25 cellular contexts compared by ENCODE assay signal in genomic region chr15:40278026-40278425, GRCh38. TPM values are rescaled to one million over a fixed set of nuclear protein-coding genes. Genes with fewer than 3 reads are reported as not detected.
DNase-seq lines count a peak whose midpoint lies in the region; ATAC-seq, FAIRE-seq and TF ChIP-seq lines count a peak whose summit lies in the region.
"Had no signal": no experiment of that assay in that cellular context is flagged by ENCODE, and none has a peak within 500 bp of the region (broad histone marks: within the 10 kb centered on the region; RNA-seq: fewer than 3 reads in every experiment).

No MANE protein-coding gene starts in this region.

- no peak overlapping the region for H2AK5ac ChIP-seq in H1 (ENCODE audit: low read depth, low read length)

- H3K4me3 ChIP-seq in OCI-LY3 (ENCODE audit: low read length) (peak overlapping the region; percentile 62), H1 (ENCODE audit: extremely low read depth in 1 of 4, insufficient read depth in 2 of 4, low read depth in 3 of 4, low read length in 4 of 4) (no peak overlapping the region)

- no peak overlapping the region for H4K91ac ChIP-seq in H1 (replicated peaks; ENCODE audit: insufficient read length, low read length)

- H3K23ac ChIP-seq in H1 (ENCODE audit: insufficient read length): no peak overlapping the region

- H4K8ac ChIP-seq in H1 (ENCODE audit: extremely low read depth, insufficient read depth, low read length): no peak overlapping the region

- H3K36me3 Mint-ChIP-seq in CD14-positive monocyte: peaks cover 0 to 1% of the 10 kb centered on the region in 2 donors

- FAIRE-seq in H1 (lab: Jason Lieb, UNC): no peak
- FAIRE-seq: D721Med, GM18507, RCC 7860 had no signal

- H4K20me1 ChIP-seq in OCI-LY3 (ENCODE audit: insufficient read depth, low read length) (no peaks in the 10 kb centered on the region), H1 (replicated peaks in 1 of 2; ENCODE audit: control insufficient read depth in 1 of 2, insufficient read depth in 2 of 2, low read length in 2 of 2) (no peaks in the 10 kb centered on the region)

- no peak for ATAC-seq in GM19035 (IDR thresholded peaks at IDR 0.05; ENCODE audit: unreplicated experiment)
- ATAC-seq: HCT116 had no signal

- peaks cover 45% of the 10 kb centered on the region for H3K4me1 Mint-ChIP-seq in CD14-positive monocyte

- H3K4ac ChIP-seq in H1 (replicated peaks; ENCODE audit: insufficient read length, low read depth, low read length): no peak overlapping the region

- H3K79me2 ChIP-seq in OCI-LY3 (ENCODE audit: low read length): no peaks in the 10 kb centered on the region
- no peaks in the 10 kb centered on the region for H3K79me2 ChIP-seq in H1 (ENCODE audit: control insufficient read depth in 1 of 2, insufficient read depth in 2 of 2, low read length in 2 of 2)

- POLR2A ChIA-PET in H1 (lab: Charles Lee; ENCODE audit: partially characterized antibody): interaction anchor here (1.6 to 2.9 kb wide), 3 partner anchors 12 to 49 kb away, joined by 4 to 21 read pairs (median 5); no protein-coding TSS in a partner anchor

- H3K4me1 ChIP-seq in OCI-LY3 (ENCODE audit: low read length) (peaks cover 47% of the 10 kb centered on the region), H1 (replicated peaks in 1 of 4; ENCODE audit: control insufficient read depth in 3 of 4, insufficient read depth in 4 of 4, low read length in 3 of 4) (peaks cover 7 to 24% (median 16%) of the 10 kb centered on the region in 4 experiments)

- no peak overlapping the region for H3K18ac ChIP-seq in H1 (ENCODE audit: extremely low read depth, low read length)

- H2BK20ac ChIP-seq in H1 (ENCODE audit: low read length): no peak overlapping the region

- H3K27me3 ChIP-seq in OCI-LY3 (ENCODE audit: low read depth, low read length): peaks cover 17% of the 10 kb centered on the region
- peaks cover 27 to 42% (median 34%) of the 10 kb centered on the region in 4 experiments for H3K27me3 ChIP-seq in H1 (replicated peaks in 1 of 4; ENCODE audit: control insufficient read depth in 3 of 4, extremely low read depth in 1 of 4, insufficient read depth in 3 of 4, low read length in 3 of 4)

- no peak overlapping the region for H2AFZ ChIP-seq in OCI-LY3 (ENCODE audit: low read depth, low read length)
- H2AFZ ChIP-seq in H1 (ENCODE audit: low read length): no peak overlapping the region

- no peaks in the 10 kb centered on the region for H3K79me1 ChIP-seq in H1 (ENCODE audit: low read depth, low read length)

- intact Hi-C loops in CD14-positive monocyte (cut with micrococcal nuclease): loop anchor here (5.0 to 10.0 kb wide), 5 partner anchors 34 to 493 kb away; partner anchors contain the start of gene FSIP1 (in 1 of the 2)

- WGBS in H1 (ENCODE audit: extremely low coverage in 1 of 2, insufficient coverage in 1 of 2, insufficient read length in 1 of 2, insufficient replicate concordance in 2 of 2, low coverage in 1 of 2, low lambda C conversion rate in 2 of 2, missing lambda C conversion rate in 1 of 2), 2 experiments: 75% methylated on average over 10 of the region's 10 CpGs; no CpG with 5 or more reads in 1 of the 2 experiments

- no peak for TF ChIP-seq RAD21 in H1 (IDR thresholded peaks at IDR 0.05 in 1 of 2, conservative IDR thresholded peaks at IDR 0.05 in 1 of 2; ENCODE audit: low read depth in 2 of 2, low read length in 2 of 2)

- H3K9ac ChIP-seq in OCI-LY3 (ENCODE audit: low read length) (no peak overlapping the region), H1 (replicated peaks in 1 of 4; ENCODE audit: extremely low read depth in 1 of 4, low read depth in 3 of 4, low read length in 3 of 4) (no peak overlapping the region)

- no peaks in the 10 kb centered on the region for H3K36me3 ChIP-seq in OCI-LY3 (replicated peaks; ENCODE audit: low read depth, low read length)
- H3K36me3 ChIP-seq in H1 (ENCODE audit: control insufficient read depth in 2 of 4, insufficient read depth in 4 of 4, low read length in 3 of 4): peaks cover 0 to 15% (median 0%) of the 10 kb centered on the region in 4 experiments; a peak in 1 of 8 replicates
- H3K36me3 ChIP-seq: BE2C had no signal

- H4K5ac ChIP-seq in H1 (ENCODE audit: insufficient read length, low read depth, low read length): no peak overlapping the region

- DNase-seq in CD14-positive monocyte (ENCODE audit: low spot score) (no peak), H1 (ENCODE audit: low read depth in 1 of 2, low spot score in 2 of 2) (no peak), retina (peak; percentile 7), NCI-H2171 treated with DMSO at 0.1 percent for 48 hours (lab: John Stamatoyannopoulos, UW) (no peak), A172 (ENCODE audit: low spot score) (no peak)
- DNase-seq: ACHN; BE2C; CD4-positive, alpha-beta T cell; IMR-90; KG1; MM.1S; NCI-H1048; NCI-H1694; NCI-H2227 treated with DMSO at 0.1 percent for 48 hours; NCI-H526 treated with DMSO at 0.1 percent for 48 hours; T-helper 1 cell had no signal

- CTCF ChIA-PET in H1 (lab: Charles Lee; ENCODE audit: partially characterized antibody): interaction anchor here (1.4 to 27.9 kb wide), 10 partner anchors 14 to 240 kb away, joined by 3 to 1340 read pairs (median 134); partner anchors contain the start of genes CCDC9B, INAFM2, PAK6 and PLCB2

- TF ChIP-seq CTCF in CD14-positive monocyte (IDR thresholded peaks at IDR 0.05): no peak
- no peak for TF ChIP-seq CTCF in OCI-LY3 (IDR thresholded peaks at IDR 0.05; ENCODE audit: low read depth, low read length)
- TF ChIP-seq CTCF in H1 (IDR thresholded peaks at IDR 0.05; ENCODE audit: control extremely low read depth in 1 of 3, insufficient read depth in 1 of 3, low read depth in 1 of 3, low read length in 3 of 3): no peak

- TF ChIP-seq POLR2A in H1 (IDR thresholded peaks at IDR 0.05; ENCODE audit: control extremely low read depth in 1 of 2, low read depth in 2 of 2, low read length in 2 of 2): no peak

- no peaks in the 10 kb centered on the region for H3K9me3 ChIP-seq in OCI-LY3 (ENCODE audit: insufficient read depth, low read length)
- H3K9me3 ChIP-seq in H1 (ENCODE audit: insufficient read depth in 2 of 2, low read depth in 1 of 2, low read length in 1 of 2): no peaks in the 10 kb centered on the region
- H3K9me3 ChIP-seq: BE2C had no signal

- H2BK12ac ChIP-seq in H1 (ENCODE audit: low read depth, low read length): 0 out of 2 replicates have a peak overlapping the region, but pooled peaks have one; percentile 27

- H2BK120ac ChIP-seq in H1 (replicated peaks; ENCODE audit: low read depth, low read length): no peak overlapping the region

- H3K4me2 ChIP-seq in OCI-LY3 (ENCODE audit: low read length) (peak overlapping the region; percentile 85), H1 (ENCODE audit: insufficient read depth in 1 of 2, low read depth in 2 of 2, low read length in 2 of 2) (no peak overlapping the region)

- H3K14ac ChIP-seq in H1 (ENCODE audit: insufficient read length): no peak overlapping the region

- peaks cover 23 to 43% (median 36%) of the 10 kb centered on the region in 3 donors for H3K27me3 Mint-ChIP-seq in CD14-positive monocyte (ENCODE audit: low read depth in 3 of 3)

- H3K9me3 Mint-ChIP-seq in CD14-positive monocyte: peaks cover 0 to 5% (median 0%) of the 10 kb centered on the region in 7 donors
- H3K9me3 Mint-ChIP-seq: CD4-positive, alpha-beta T cell had no signal

- H3K27ac Mint-ChIP-seq in CD14-positive monocyte: no peak overlapping the region
- H3K27ac Mint-ChIP-seq: CD4-positive, alpha-beta T cell had no signal

- peaks cover 17% of the 10 kb centered on the region; the same call in 1 of the 2 replicates for H3K23me2 ChIP-seq in H1 (ENCODE audit: low read depth, low read length)

- H2BK15ac ChIP-seq in H1 (ENCODE audit: low read length): peak overlapping the region; percentile 61; the same call in 1 of the 2 replicates

- no peak overlapping the region for H3K56ac ChIP-seq in H1 (replicated peaks; ENCODE audit: insufficient read length, low read depth, low read length)

- H2BK5ac ChIP-seq in H1 (ENCODE audit: low read depth, low read length): 0 out of 2 replicates have a peak overlapping the region, but pooled peaks have one; percentile 52

- no peak for TF ChIP-seq EP300 in H1 (IDR thresholded peaks at IDR 0.05; ENCODE audit: borderline replicate concordance in 1 of 2, low read depth in 2 of 2, low read length in 2 of 2)

- peak overlapping the region; percentile 66 to 87 for H3K4me3 Mint-ChIP-seq in CD14-positive monocyte
- H3K4me3 Mint-ChIP-seq: CD4-positive, alpha-beta T cell had no signal

- H3K27ac ChIP-seq in OCI-LY3 (ENCODE audit: low read length) (no peak overlapping the region), H1 (ENCODE audit: low read depth, low read length) (no peak overlapping the region)

RNA-seq across cellular contexts. Expression of gene ANKRD63, which starts 4.8 kb away (rescaled TPM):
- not detected for polyA plus RNA-seq in CD14-positive monocyte
- total RNA-seq in H1 (2021; fragmentation: NEBNext Ultra II Directional; extraction: Animal tissue kit (Norgen Biotek cat#: 25700)): 0.26 TPM in 1 of 2 replicates, not detected in the other
- 0.16 and 0.18 TPM in 2 replicates for polyA plus RNA-seq in H1 (2011; rRNA removed)
- 0.22 TPM for polyA plus RNA-seq in H1 (2011; cell fraction: cytosol; rRNA removed)
- 0.94 TPM for polyA plus RNA-seq in H1 (2011; cell fraction: nucleus; rRNA removed)
- 0.16 to 0.21 TPM in 2 of 4 replicates, not detected in the others for polyA plus RNA-seq in H1 (2012, experiment 1 of 2)
- polyA plus RNA-seq in H1 (2012, experiment 2 of 2): not detected
- polyA plus RNA-seq in H1 (2013, experiment 1 of 2): not detected
- 0.04 TPM for polyA plus RNA-seq in H1 (2013, experiment 2 of 2)
- polyA minus RNA-seq in H1 (2011; rRNA and poly(A)+ RNA removed): not detected in 2 replicates
- not detected for polyA minus RNA-seq in H1 (2011; cell fraction: cytosol; rRNA and poly(A)+ RNA removed)
- 2.1 TPM for polyA minus RNA-seq in H1 (2011; cell fraction: nucleus; rRNA and poly(A)+ RNA removed)
- not detected in 2 replicates for total RNA-seq in A172 (2014; rRNA removed; shearing (Covaris generic))
- total RNA-seq: CD4-positive, alpha-beta T cell; IMR-90; NCI-H460 had no signal
- polyA plus RNA-seq: IMR-90 had no signal

RNA-seq across cellular contexts. Expression of gene PLCB2, which starts 29.7 kb away (rescaled TPM):
- polyA plus RNA-seq in CD14-positive monocyte (10 to 100 TPM; 56.5 to 74.5 TPM), H1 (2011; rRNA removed) (7.2 and 11.3 TPM in 2 replicates)
- 8.4 and 9.4 TPM in 2 replicates for total RNA-seq in H1 (2021; fragmentation: NEBNext Ultra II Directional; extraction: Animal tissue kit (Norgen Biotek cat#: 25700))
- polyA plus RNA-seq in H1 (2011; cell fraction: cytosol; rRNA removed): 10.7 TPM
- 30.4 TPM for polyA plus RNA-seq in H1 (2011; cell fraction: nucleus; rRNA removed)
- 4.1 to 10.7 TPM (median 7.5 TPM) in 4 replicates for polyA plus RNA-seq in H1 (2012, experiment 1 of 2)
- 4.1 TPM for polyA plus RNA-seq in H1 (2012, experiment 2 of 2)
- polyA plus RNA-seq in H1 (2013, experiment 1 of 2): 7.0 TPM
- polyA plus RNA-seq in H1 (2013, experiment 2 of 2): 7.6 TPM
- 6.1 and 6.2 TPM in 2 replicates for polyA minus RNA-seq in H1 (2011; rRNA and poly(A)+ RNA removed)
- 3.7 TPM for polyA minus RNA-seq in H1 (2011; cell fraction: cytosol; rRNA and poly(A)+ RNA removed)
- polyA minus RNA-seq in H1 (2011; cell fraction: nucleus; rRNA and poly(A)+ RNA removed): 20.0 TPM
- not detected in 2 replicates for total RNA-seq in A172 (2014; rRNA removed; shearing (Covaris generic))

RNA-seq across cellular contexts. Expression of gene PAK6, which starts 39.2 kb away (rescaled TPM):
- not detected for polyA plus RNA-seq in CD14-positive monocyte
- 9.0 and 9.4 TPM in 2 replicates for total RNA-seq in H1 (2021; fragmentation: NEBNext Ultra II Directional; extraction: Animal tissue kit (Norgen Biotek cat#: 25700))
- polyA plus RNA-seq in H1 (2011; rRNA removed): 6.9 and 12.5 TPM in 2 replicates
- polyA plus RNA-seq in H1 (2011; cell fraction: cytosol; rRNA removed): 7.0 TPM
- polyA plus RNA-seq in H1 (2011; cell fraction: nucleus; rRNA removed): 12.6 TPM
- polyA plus RNA-seq in H1 (2012, experiment 1 of 2): 5.8 to 9.4 TPM (median 8.1 TPM) in 4 replicates
- 7.9 TPM for polyA plus RNA-seq in H1 (2012, experiment 2 of 2)
- 6.6 TPM for polyA plus RNA-seq in H1 (2013, experiment 1 of 2)
- 5.3 TPM for polyA plus RNA-seq in H1 (2013, experiment 2 of 2)
- polyA minus RNA-seq in H1 (2011; rRNA and poly(A)+ RNA removed): 4.6 and 6.3 TPM in 2 replicates
- 8.0 TPM for polyA minus RNA-seq in H1 (2011; cell fraction: cytosol; rRNA and poly(A)+ RNA removed)
- polyA minus RNA-seq in H1 (2011; cell fraction: nucleus; rRNA and poly(A)+ RNA removed): 13.7 TPM
- 0.17 and 0.43 TPM in 2 replicates for total RNA-seq in A172 (2014; rRNA removed; shearing (Covaris generic))
- total RNA-seq: H4, IMR-90, NCI-H460, SK-MEL-5 had no signal

RNA-seq across cellular contexts. Expression of gene INAFM2, which starts 45.5 kb away (rescaled TPM):
- polyA plus RNA-seq in CD14-positive monocyte (1 to 10 TPM; 5.1 to 8.3 TPM), H1 (2011; rRNA removed) (9.6 and 15.3 TPM in 2 replicates)
- 35.1 and 38.2 TPM in 2 replicates for total RNA-seq in H1 (2021; fragmentation: NEBNext Ultra II Directional; extraction: Animal tissue kit (Norgen Biotek cat#: 25700))
- polyA plus RNA-seq in H1 (2011; cell fraction: cytosol; rRNA removed): 11.9 TPM
- 9.2 TPM for polyA plus RNA-seq in H1 (2011; cell fraction: nucleus; rRNA removed)
- 16.0 to 31.4 TPM (median 18.6 TPM) in 4 replicates for polyA plus RNA-seq in H1 (2012, experiment 1 of 2)
- polyA plus RNA-seq in H1 (2012, experiment 2 of 2): 19.4 TPM
- 39.7 TPM for polyA plus RNA-seq in H1 (2013, experiment 1 of 2)
- polyA plus RNA-seq in H1 (2013, experiment 2 of 2): 42.5 TPM
- polyA minus RNA-seq in H1 (2011; rRNA and poly(A)+ RNA removed): 8.6 and 10.5 TPM in 2 replicates
- 10.1 TPM for polyA minus RNA-seq in H1 (2011; cell fraction: cytosol; rRNA and poly(A)+ RNA removed)
- 14.0 TPM for polyA minus RNA-seq in H1 (2011; cell fraction: nucleus; rRNA and poly(A)+ RNA removed)
- 12.7 and 14.7 TPM in 2 replicates for total RNA-seq in A172 (2014; rRNA removed; shearing (Covaris generic))
